In the genomic region with DNA sequence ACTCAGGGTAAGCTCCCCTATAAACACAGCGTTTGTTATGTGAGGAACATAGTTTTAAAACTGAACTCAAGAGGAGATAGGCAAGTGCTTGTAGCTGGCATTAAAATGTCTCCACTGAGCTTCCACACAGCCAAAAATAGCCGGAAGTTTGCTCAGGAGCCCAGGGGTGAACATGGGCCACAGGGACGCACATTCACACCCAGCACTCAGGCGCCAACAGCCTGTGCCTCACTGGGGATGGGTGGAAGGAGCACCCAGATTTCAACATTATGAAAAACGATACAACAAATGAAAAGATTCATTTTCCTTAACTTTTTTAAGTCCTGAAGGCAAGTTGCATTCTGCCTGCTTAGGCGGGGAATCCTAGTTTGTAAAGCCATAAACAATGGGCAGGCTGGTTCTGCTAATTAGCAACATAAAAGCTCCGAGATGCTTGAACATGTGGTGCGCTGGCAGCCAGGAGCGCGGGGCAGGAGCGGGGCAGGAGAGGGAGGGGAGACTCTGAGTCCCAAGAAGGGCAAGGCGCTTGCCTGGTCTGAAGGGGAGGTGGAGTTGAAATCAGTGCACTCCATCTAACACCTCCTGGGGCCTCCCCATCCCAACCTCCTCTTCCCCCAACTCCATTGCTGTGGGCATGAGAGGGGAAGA, we compare ENCODE assay signal across 22 cellular contexts.
DNase-seq lines count a peak whose midpoint lies in the region; ATAC-seq and TF ChIP-seq lines count a peak whose summit lies in the region.
"Had no signal": no experiment of that assay in that cellular context is flagged by ENCODE, and none has a peak within 500 bp of the region (broad histone marks: within the 10 kb centered on the region; RNA-seq: fewer than 3 reads in every experiment).

No MANE protein-coding gene starts in this region.

- H2BK120ac ChIP-seq in H9 (ENCODE audit: low read depth, low read length, poor library complexity, severe bottlenecking), result no peak overlapping the region

- H3K9me3 Mint-ChIP-seq in H9 (no peaks in the 10 kb centered on the region), WTC11 (peaks cover 11% of the 10 kb centered on the region), nephron progenitor cell (no peaks in the 10 kb centered on the region)
- H3K9me3 Mint-ChIP-seq: natural killer cell had no signal

- H3K18ac ChIP-seq in H9 (ENCODE audit: insufficient read length, low read depth, low read length), result peak overlapping the region; percentile 85

- H3K36me3 Mint-ChIP-seq in H9 (ENCODE audit: insufficient read depth in 1 of 3, low read depth in 3 of 3), result peaks cover 0 to 45% (median 29%) of the 10 kb centered on the region in 3 experiments; a peak in 6 of 7 replicates
- H3K36me3 Mint-ChIP-seq in WTC11, result peaks cover 19% of the 10 kb centered on the region
- no peaks in the 10 kb centered on the region for H3K36me3 Mint-ChIP-seq in nephron progenitor cell (ENCODE audit: low read depth)
- H3K36me3 Mint-ChIP-seq: immature natural killer cell, natural killer cell had no signal

- H3K9me3 ChIP-seq in H9 (ENCODE audit: control insufficient read depth, low read depth, low read length), result no peaks in the 10 kb centered on the region
- H3K9me3 ChIP-seq: psoas muscle, SJSA1, tibial nerve had no signal

- TF ChIP-seq CTCF in H9 (conservative IDR thresholded peaks at IDR 0.05) (no peak), WTC11 (IDR thresholded peaks at IDR 0.05) (no peak), nephron progenitor cell (IDR thresholded peaks at IDR 0.05) (no peak)

- POLR2A ChIA-PET in WTC11 (lab: Charles Lee), result interaction anchor here (1.1 kb wide), 1 partner anchor 9 kb away, joined by 3 read pairs; no protein-coding TSS in a partner anchor

- H3K27ac Mint-ChIP-seq in H9 (peak overlapping the region; percentile 97 to 98 (median 97)), WTC11 (peak overlapping the region; percentile 89), nephron progenitor cell (no peak overlapping the region)
- H3K27ac Mint-ChIP-seq: immature natural killer cell, natural killer cell had no signal

- H2BK12ac ChIP-seq in H9 (ENCODE audit: insufficient read length, low read depth, low read length), result peak overlapping the region; percentile 85

- H3K4ac ChIP-seq in H9 (ENCODE audit: low read depth, low read length), result peak overlapping the region; percentile 72; the same call in 1 of the 2 replicates

- H3K4me1 ChIP-seq in H9 (ENCODE audit: insufficient read depth, low read length), result peaks cover 13% of the 10 kb centered on the region
- H3K4me1 ChIP-seq: SJSA1, tibial nerve had no signal

- no peaks in the 10 kb centered on the region for H3K23me2 ChIP-seq in H9 (ENCODE audit: insufficient read length, low read depth, low read length, poor library complexity, severe bottlenecking)

- H2BK20ac ChIP-seq in H9 (ENCODE audit: low read depth, low read length, poor library complexity, severe bottlenecking), result no peak overlapping the region

- ATAC-seq in WTC11 (peak; percentile 94), left ventricle myocardium superior (peak; percentile 76), GM19023 (IDR thresholded peaks at IDR 0.05; ENCODE audit: unreplicated experiment) (no peak), HG02763 (IDR thresholded peaks at IDR 0.05; ENCODE audit: unreplicated experiment) (no peak)
- ATAC-seq: natural killer cell had no signal

- CTCF ChIA-PET in WTC11 (lab: Charles Lee), result interaction anchor here (1.0 to 3.1 kb wide), 7 partner anchors 10 to 82 kb away, joined by 3 to 12 read pairs (median 8); no protein-coding TSS in a partner anchor

- peak overlapping the region; percentile 20; the same call in 1 of the 2 replicates for H2BK15ac ChIP-seq in H9 (ENCODE audit: low read depth, low read length)

- H3K4me2 ChIP-seq in H9 (ENCODE audit: insufficient read depth, insufficient read length, low read length), result peak overlapping the region; percentile 33

- no peaks in the 10 kb centered on the region for H3K27me3 ChIP-seq in H9 (ENCODE audit: insufficient read depth, low read length)
- H3K27me3 ChIP-seq: SJSA1, tibial nerve had no signal

- intact Hi-C loops in left ventricle myocardium superior (cut with micrococcal nuclease), result no loop called here

- peak overlapping the region; percentile 84 for H3K27ac ChIP-seq in H9 (ENCODE audit: insufficient read length, low read depth, low read length)
- H3K27ac ChIP-seq: psoas muscle, SJSA1, tibial nerve had no signal

- H2AFZ ChIP-seq in H9 (ENCODE audit: low read length), result no peak overlapping the region

- peak overlapping the region; percentile 58 for H2AK5ac ChIP-seq in H9 (ENCODE audit: insufficient read length, low read length)

- H4K91ac ChIP-seq in H9 (ENCODE audit: insufficient read length, low read depth, low read length), result peak overlapping the region; percentile 7

- H4K8ac ChIP-seq in H9 (replicated peaks; ENCODE audit: insufficient read length, low read depth, low read length), result no peak overlapping the region

- peak overlapping the region; percentile 87 for H3K14ac ChIP-seq in H9 (ENCODE audit: insufficient read depth, low read length)

- H3K79me1 ChIP-seq in H9 (ENCODE audit: insufficient read depth, low read depth, low read length, poor library complexity, severe bottlenecking), result no peaks in the 10 kb centered on the region

- no peaks in the 10 kb centered on the region for H4K20me1 ChIP-seq in H9 (ENCODE audit: control insufficient read depth, insufficient read depth, insufficient read length)

- no peaks in the 10 kb centered on the region for H3K79me2 ChIP-seq in H9 (ENCODE audit: insufficient read depth, low read length)

- H3K4me1 Mint-ChIP-seq in H9, result peaks cover 43 to 52% of the 10 kb centered on the region in 2 experiments
- peaks cover 57% of the 10 kb centered on the region for H3K4me1 Mint-ChIP-seq in WTC11
- peaks cover 15% of the 10 kb centered on the region for H3K4me1 Mint-ChIP-seq in nephron progenitor cell
- H3K4me1 Mint-ChIP-seq: immature natural killer cell, natural killer cell had no signal

- peak overlapping the region; percentile 19 for H2BK5ac ChIP-seq in H9 (ENCODE audit: insufficient read length, low read length)

- peak; percentile 94 for DNase-seq in H9
- peak; percentile 81 for DNase-seq in WTC11 (ENCODE audit: low spot score)
- DNase-seq in left ventricle myocardium superior, result no peak
- DNase-seq in nephron progenitor cell, result peak; percentile 34
- no peak for DNase-seq in DMS114 treated with DMSO at 0.1 percent for 48 hours (lab: John Stamatoyannopoulos, UW; ENCODE audit: unreplicated experiment)
- DNase-seq in NCI-H2196 treated with DMSO at 0.1 percent for 48 hours (lab: John Stamatoyannopoulos, UW; ENCODE audit: unreplicated experiment), result no peak
- DNase-seq: activated CD4-positive, alpha-beta T cell treated with anti-CD3 and anti-CD28 coated beads for 1 hour; activated gamma-delta T cell treated with Interleukin-2 at 50 U/mL for 16 hours; foreskin fibroblast; immature natural killer cell; mammary epithelial cell; natural killer cell; NCI-H510A treated with DMSO at 0.1 percent for 48 hours; OCI-M1; psoas muscle; stimulated activated CD4-positive, alpha-beta T cell treated with anti-CD3 and anti-CD28 coated beads, Interleukin-12 subunit alpha, Interleukin-12 subunit beta, amount 100 ng/mL, for 4 hours; stimulated activated naive CD4-positive, alpha-beta T cell; T1000 had no signal

- no CpG with 5 or more reads among the region's 12 CpGs for WGBS in H9 (ENCODE audit: extremely low coverage, insufficient read length, low lambda C conversion rate)

- peak overlapping the region; percentile 79 for H4K5ac ChIP-seq in H9 (ENCODE audit: insufficient read length, low read depth, low read length)

- no peak overlapping the region for H3K56ac ChIP-seq in H9 (ENCODE audit: insufficient read length, low read depth, low read length)

- H3K9ac ChIP-seq in H9 (ENCODE audit: extremely low read depth, insufficient read length, low read length), result no peak overlapping the region

- peak overlapping the region in 1 of 2 experiments; percentile 20; a peak in 2 of 5 replicates for H3K4me3 Mint-ChIP-seq in H9
- no peak overlapping the region for H3K4me3 Mint-ChIP-seq in WTC11
- no peak overlapping the region for H3K4me3 Mint-ChIP-seq in nephron progenitor cell
- H3K4me3 Mint-ChIP-seq: immature natural killer cell, natural killer cell had no signal

- no peak overlapping the region for H3K23ac ChIP-seq in H9 (ENCODE audit: insufficient read length, low read depth, low read length)

- H3T11ph ChIP-seq in H9 (ENCODE audit: low read length), result peak overlapping the region; percentile 89

- H3K27me3 Mint-ChIP-seq in H9 (ENCODE audit: low read depth), result peaks cover 3% of the 10 kb centered on the region; the same call in 1 of the 2 replicates
- no peaks in the 10 kb centered on the region for H3K27me3 Mint-ChIP-seq in WTC11 (ENCODE audit: low read depth)
- H3K27me3 Mint-ChIP-seq in nephron progenitor cell (ENCODE audit: low read depth, poor library complexity), result peaks cover 9% of the 10 kb centered on the region

TF ChIP-seq in WTC11, 78 proteins besides CTCF, POLR2A, EP300 and RAD21 (continues in another document):
- TF ChIP-seq CREM (CRISPR knock-in tag; IDR thresholded peaks at IDR 0.05) (no peak), ZNF512 (CRISPR knock-in tag; IDR thresholded peaks at IDR 0.05; ENCODE audit: borderline replicate concordance) (no peak), CREB1 (CRISPR knock-in tag; IDR thresholded peaks at IDR 0.05) (no peak), USF1 (CRISPR knock-in tag; IDR thresholded peaks at IDR 0.05) (peak; percentile 25; the same call in 1 of the 2 replicates), NFYB (CRISPR knock-in tag; conservative IDR thresholded peaks at IDR 0.05; ENCODE audit: low read depth) (no peak), ZNF232 (CRISPR knock-in tag; IDR thresholded peaks at IDR 0.05) (0 out of 2 replicates have a peak, but pooled peaks have one; percentile 34), JAZF1 (CRISPR knock-in tag; IDR thresholded peaks at IDR 0.05) (no peak), MYBL2 (CRISPR knock-in tag; IDR thresholded peaks at IDR 0.05) (no peak)

Comparison
In these comparisons a context has a peak if more than half of its experiments do, and no peak if none do; other contexts are left out.
1. DNase-seq: peak in H9 (single experiment), WTC11 (single experiment) and nephron progenitor cell (single experiment); none in left ventricle myocardium superior (single experiment), DMS114 treated with DMSO at 0.1 percent for 48 hours (single experiment) and NCI-H2196 treated with DMSO at 0.1 percent for 48 hours (single experiment).
2. ATAC-seq: peak in WTC11 (single experiment) and left ventricle myocardium superior (single experiment); none in GM19023 (single experiment) and HG02763 (single experiment).